In genomic region chr14:95480109-95480886, GRCh38 we compare ENCODE assay signal across 8 cellular contexts. TPM values are rescaled to one million over a fixed set of nuclear protein-coding genes. Genes with fewer than 3 reads are reported as not detected.
A peak's percentile ranks its signal among the peaks of the same experiment; 100 is the strongest.
DNase-seq lines count a peak whose midpoint lies in the region; ATAC-seq and FAIRE-seq lines count a peak whose summit lies in the region.

No MANE protein-coding gene starts in this region.

- peak overlapping the region; percentile 51 to 52 for H3K27ac ChIP-seq in esophagus (ENCODE audit: low read depth in 2 of 2, low read length in 1 of 2)

- H3K4me1 ChIP-seq in esophagus (ENCODE audit: control insufficient read depth in 2 of 2, insufficient read depth in 2 of 2, low read length in 1 of 2), result peaks cover 16 to 21% of the 10 kb centered on the region in 2 donors

- no peak overlapping the region for H3K4me3 ChIP-seq in esophagus (ENCODE audit: low read depth in 1 of 2, low read length in 2 of 2)

- no peak for ATAC-seq in HG03520 (IDR thresholded peaks at IDR 0.05; ENCODE audit: unreplicated experiment)
- ATAC-seq in GM19463 (IDR thresholded peaks at IDR 0.05; ENCODE audit: unreplicated experiment), result no peak

- WGBS in esophagus, 2 donors, result 54 to 58% methylated on average over 11 of the region's 11 CpGs

- no peaks in the 10 kb centered on the region for H3K9me3 ChIP-seq in esophagus (ENCODE audit: control insufficient read depth in 2 of 2, insufficient read depth in 1 of 2, low read depth in 1 of 2, low read length in 1 of 2)

- peaks cover 0 to 3% of the 10 kb centered on the region in 2 donors for H3K36me3 ChIP-seq in esophagus (ENCODE audit: control insufficient read depth in 2 of 2, insufficient read depth in 2 of 2, low read length in 1 of 2)

- peak; percentile 64 for FAIRE-seq in GM19239 (lab: Jason Lieb, UNC)

- no peaks in the 10 kb centered on the region for H3K27me3 ChIP-seq in esophagus (ENCODE audit: control insufficient read depth in 1 of 2, insufficient read depth in 2 of 2, low read length in 2 of 2)

- DNase-seq in GM19239 (ENCODE audit: insufficient read length, low spot score) (no peak), T-helper 22 cell (ENCODE audit: low read depth) (peak; percentile 71), SW 1271 (lab: John Stamatoyannopoulos, UW) (no peak), NCI-H1694 (lab: John Stamatoyannopoulos, UW) (no peak)
- DNase-seq in stimulated activated CD4-positive, alpha-beta T cell treated with anti-CD3 and anti-CD28 coated beads, Interleukin-1b, Interleukin-23, amount 100 ng/mL, for 48 hours, result peak; percentile 45

RNA-seq across cellular contexts. Expression of gene SYNE3, which starts 36.2 kb away (rescaled TPM):
- polyA plus RNA-seq in esophagus, result under 1 TPM; 0.48 to 0.73 TPM

RNA-seq across cellular contexts. Expression of gene GLRX5, which starts 54.6 kb away (rescaled TPM):
- polyA plus RNA-seq in esophagus, result 10 to 100 TPM; 24.2 to 28.3 TPM

Comparison
In these comparisons a context has a peak if more than half of its experiments do, and no peak if none do; other contexts are left out.
1. DNase-seq: peak in T-helper 22 cell (single experiment) and stimulated activated CD4-positive, alpha-beta T cell treated with anti-CD3 and anti-CD28 coated beads, Interleukin-1b, Interleukin-23, amount 100 ng/mL, for 48 hours (single experiment); none in GM19239 (single experiment), SW 1271 (0 of 2) and NCI-H1694 (single experiment).